8 cellular contexts compared by ENCODE assay signal in the genomic region with DNA sequence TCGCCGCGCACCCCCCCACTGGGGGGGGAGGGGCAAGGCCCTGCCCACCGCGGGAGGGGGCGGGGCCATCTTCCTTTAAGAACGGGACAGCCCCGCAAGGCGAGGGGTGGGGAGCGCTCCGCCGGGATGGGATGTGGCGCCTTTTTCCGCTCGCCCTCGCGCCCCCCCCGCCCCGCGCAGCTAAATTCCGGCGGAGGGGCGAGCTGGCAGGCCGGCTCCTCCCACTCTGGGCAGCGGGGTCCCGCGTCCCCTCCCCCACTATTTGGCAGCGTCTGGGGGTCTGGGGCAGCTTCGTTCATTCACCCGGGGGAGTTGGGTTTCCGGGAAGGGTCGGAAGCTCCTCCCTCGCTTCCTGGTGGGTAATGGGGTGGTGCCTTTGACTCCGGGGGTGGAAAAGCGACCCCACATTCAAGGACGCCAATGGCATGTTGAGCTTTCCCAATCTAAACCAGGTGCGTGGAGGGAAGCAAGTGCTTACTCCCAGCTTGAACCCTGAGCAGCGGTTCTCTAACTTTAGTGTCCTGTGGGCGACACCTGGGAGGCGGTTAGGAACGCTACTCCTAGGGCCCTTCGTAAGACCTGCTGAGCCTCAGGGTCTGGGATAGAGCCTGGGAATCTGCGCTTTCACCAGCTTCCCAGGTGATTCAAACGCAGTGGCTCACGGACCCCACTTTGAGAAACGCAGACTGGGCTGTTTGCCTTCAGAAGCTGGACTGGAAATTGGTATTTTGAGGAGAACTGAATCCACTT. TPM values are rescaled to one million over a fixed set of nuclear protein-coding genes. Genes with fewer than 3 reads are reported as not detected.
DNase-seq lines count a peak whose midpoint lies in the region; ATAC-seq, FAIRE-seq and TF ChIP-seq lines count a peak whose summit lies in the region.

No MANE protein-coding gene starts in this region.

- peak; percentile 36 for TF ChIP-seq RAD21 in HepG2 (CRISPR knock-in tag; IDR thresholded peaks at IDR 0.05)

- H3K4me1 ChIP-seq in CD4-positive, alpha-beta memory T cell (ENCODE audit: insufficient read depth, low read length) = peaks cover 52% of the 10 kb centered on the region
- H3K4me1 ChIP-seq in GM23248 (ENCODE audit: insufficient read depth) (peaks cover 55% of the 10 kb centered on the region), HepG2 (ENCODE audit: insufficient read depth, low read length) (peaks cover 72% of the 10 kb centered on the region)

- peak in 1 of 2 experiments; percentile 59; a peak in 1 of 4 replicates for TF ChIP-seq EP300 in HepG2 (IDR thresholded peaks at IDR 0.05; ENCODE audit: low read depth in 2 of 2, low read length in 2 of 2)
- TF ChIP-seq EP300 in HepG2 (CRISPR knock-in tag; IDR thresholded peaks at IDR 0.05; ENCODE audit: borderline replicate concordance) = peak; percentile 36; the same call in 1 of the 2 replicates

- DNase-seq in CD4-positive, alpha-beta memory T cell = peak; percentile 61 to 75 (median 66)
- DNase-seq in GM23248 = peak; percentile 88
- DNase-seq in NCI-H2227 (lab: John Stamatoyannopoulos, UW; ENCODE audit: unreplicated experiment) = peak; percentile 81
- DNase-seq in activated CD4-positive, alpha-beta T cell treated with anti-CD3 and anti-CD28 coated beads, Interleukin-2, amount 10 ng/mL, durations not matched to agents 24 days and 14 days = peak; percentile 93
- DNase-seq in HepG2 (ENCODE audit: low spot score) = peak; percentile 85
- peak; percentile 78 for DNase-seq in stimulated activated CD4-positive, alpha-beta T cell treated with anti-CD3 and anti-CD28 coated beads, Interleukin-4, amount 100 ng/mL, for 24 hours

- peak; percentile 73 to 76 for TF ChIP-seq POLR2A in HepG2 (IDR thresholded peaks at IDR 0.05; ENCODE audit: insufficient read depth in 1 of 2, low read depth in 2 of 2, low read length in 2 of 2)

- H3K4me3 Mint-ChIP-seq in CD4-positive, alpha-beta memory T cell = peak overlapping the region; percentile 87 to 96 (median 92)
- H3K4me3 Mint-ChIP-seq in activated CD4-positive, alpha-beta T cell treated with anti-CD3 and anti-CD28 coated beads, Interleukin-2, amount 10 ng/mL, durations not matched to agents 24 days and 14 days = peak overlapping the region; percentile 90
- peak overlapping the region; percentile 99 for H3K4me3 Mint-ChIP-seq in dendritic cell treated with granulocyte-macrophage colony-stimulating factor and Interleukin-4, amounts not matched to agents 40 ng/mL and 50 ng/mL, for 4 days

- H4K20me1 ChIP-seq in GM23248 (ENCODE audit: insufficient read depth) (peaks cover 12% of the 10 kb centered on the region; the same call in 1 of the 2 replicates), HepG2 (ENCODE audit: insufficient read depth, low read length) (peaks cover 53% of the 10 kb centered on the region)

- peak overlapping the region; percentile 73 to 77 for H3K4me3 ChIP-seq in CD4-positive, alpha-beta memory T cell (ENCODE audit: low read length in 2 of 2)
- H3K4me3 ChIP-seq in GM23248 (peak overlapping the region; percentile 78), HepG2 (replicated peaks in 1 of 3; ENCODE audit: insufficient read depth in 1 of 3, low read depth in 2 of 3, low read length in 3 of 3) (peak overlapping the region; percentile 73 to 95 (median 89))

- TF ChIP-seq CTCF in HepG2 (CRISPR knock-in tag; IDR thresholded peaks at IDR 0.05) = peak; percentile 25

- H3K27ac Mint-ChIP-seq in CD4-positive, alpha-beta memory T cell = peak overlapping the region; percentile 88 to 97 (median 93)
- peak overlapping the region; percentile 82 for H3K27ac Mint-ChIP-seq in activated CD4-positive, alpha-beta T cell treated with anti-CD3 and anti-CD28 coated beads, Interleukin-2, amount 10 ng/mL, durations not matched to agents 24 days and 14 days
- peak overlapping the region; percentile 82 for H3K27ac Mint-ChIP-seq in dendritic cell treated with granulocyte-macrophage colony-stimulating factor and Interleukin-4, amounts not matched to agents 40 ng/mL and 50 ng/mL, for 4 days

- H3K79me2 ChIP-seq in GM23248 (ENCODE audit: insufficient read depth) (peaks cover 53% of the 10 kb centered on the region), HepG2 (ENCODE audit: insufficient read depth, low read length) (peaks cover 56% of the 10 kb centered on the region)

- H2AFZ ChIP-seq in GM23248 = 0 out of 2 replicates have a peak overlapping the region, but pooled peaks have one; percentile 9
- no peak overlapping the region for H2AFZ ChIP-seq in HepG2 (ENCODE audit: low read length)

- no peaks in the 10 kb centered on the region for H3K36me3 ChIP-seq in CD4-positive, alpha-beta memory T cell (ENCODE audit: insufficient read depth, low read length)
- H3K36me3 ChIP-seq in GM23248 (ENCODE audit: low read depth) (no peaks in the 10 kb centered on the region), HepG2 (replicated peaks in 1 of 2; ENCODE audit: control insufficient read depth in 1 of 2, insufficient read depth in 2 of 2, low read length in 2 of 2) (no peaks in the 10 kb centered on the region)

- ATAC-seq in HepG2 (peak; percentile 14), GM19467 (IDR thresholded peaks at IDR 0.05; ENCODE audit: unreplicated experiment) (no peak)

- H3K9ac ChIP-seq in GM23248 (peak overlapping the region; percentile 92), HepG2 (ENCODE audit: insufficient read depth, low read depth, low read length) (peak overlapping the region; percentile 84)

- POLR2A ChIA-PET in CD4-positive, alpha-beta memory T cell (lab: Charles Lee; ENCODE audit: partially characterized antibody) = interaction anchor here (0.6 to 3.9 kb wide), 20 partner anchors 9 to 1753 kb away, joined by 3 to 44 read pairs (median 5); a partner anchor contains a TSS
- POLR2A ChIA-PET in HepG2 (lab: Yijun Ruan, JAX) = interaction anchor here (0.7 to 5.3 kb wide), 14 partner anchors 8 to 327 kb away, joined by 3 to 36 read pairs (median 6); no protein-coding TSS in a partner anchor

- peak; percentile 39 for FAIRE-seq in HepG2 (lab: Jason Lieb, UNC)

- H3K9me3 Mint-ChIP-seq in CD4-positive, alpha-beta memory T cell = peaks cover 0 to 3% (median 0%) of the 10 kb centered on the region in 8 donors
- H3K9me3 Mint-ChIP-seq in activated CD4-positive, alpha-beta T cell treated with anti-CD3 and anti-CD28 coated beads, Interleukin-2, amount 10 ng/mL, durations not matched to agents 24 days and 14 days = no peaks in the 10 kb centered on the region
- H3K9me3 Mint-ChIP-seq in dendritic cell treated with granulocyte-macrophage colony-stimulating factor and Interleukin-4, amounts not matched to agents 40 ng/mL and 50 ng/mL, for 4 days = no peaks in the 10 kb centered on the region

- intact Hi-C loops in CD4-positive, alpha-beta memory T cell (cut with micrococcal nuclease) = loop anchor here (1.0 to 2.0 kb wide), 5 partner anchors 24 to 460 kb away; a partner anchor contains a TSS
- intact Hi-C loops in activated CD4-positive, alpha-beta T cell treated with anti-CD3 and anti-CD28 coated beads, Interleukin-2, amount 10 ng/mL, durations not matched to agents 24 days and 14 days (cut with micrococcal nuclease) = loop anchor here (1.0 to 5.0 kb wide), 5 partner anchors 37 to 250 kb away; a partner anchor contains a TSS
- intact Hi-C loops in dendritic cell treated with granulocyte-macrophage colony-stimulating factor and Interleukin-4, amounts not matched to agents 40 ng/mL and 50 ng/mL, for 4 days (cut with micrococcal nuclease) = loop anchor here (2.0 kb wide), 1 partner anchor 152 kb away; a partner anchor contains a TSS
- intact Hi-C loops in HepG2 (cut with micrococcal nuclease; ENCODE audit: unreplicated experiment) = loop anchor here (5.0 kb wide), 2 partner anchors 82 to 123 kb away; a partner anchor contains a TSS

- H3K9me3 ChIP-seq in CD4-positive, alpha-beta memory T cell (ENCODE audit: control insufficient read depth in 1 of 2, low read length in 2 of 2) = no peaks in the 10 kb centered on the region
- H3K9me3 ChIP-seq in GM23248 (ENCODE audit: low read depth) = no peaks in the 10 kb centered on the region
- H3K9me3 ChIP-seq in HepG2 (ENCODE audit: low read length) = no peaks in the 10 kb centered on the region

- no peaks in the 10 kb centered on the region for H3K9me2 ChIP-seq in GM23248 (ENCODE audit: insufficient read depth)

- H3K27me3 ChIP-seq in CD4-positive, alpha-beta memory T cell (ENCODE audit: insufficient read depth, low read length) = no peaks in the 10 kb centered on the region
- H3K27me3 ChIP-seq in GM23248 (replicated peaks; ENCODE audit: insufficient read depth) (no peaks in the 10 kb centered on the region), HepG2 (ENCODE audit: control insufficient read depth in 1 of 2, insufficient read depth in 2 of 2, low read length in 2 of 2) (no peaks in the 10 kb centered on the region; a peak in 1 of 5 replicates)

- peaks cover 0 to 19% of the 10 kb centered on the region in 2 donors for H3K36me3 Mint-ChIP-seq in CD4-positive, alpha-beta memory T cell
- H3K36me3 Mint-ChIP-seq in activated CD4-positive, alpha-beta T cell treated with anti-CD3 and anti-CD28 coated beads, Interleukin-2, amount 10 ng/mL, durations not matched to agents 24 days and 14 days (ENCODE audit: low read depth) = peaks cover 27% of the 10 kb centered on the region
- peaks cover 28% of the 10 kb centered on the region for H3K36me3 Mint-ChIP-seq in dendritic cell treated with granulocyte-macrophage colony-stimulating factor and Interleukin-4, amounts not matched to agents 40 ng/mL and 50 ng/mL, for 4 days (ENCODE audit: low read depth)

- no peaks in the 10 kb centered on the region for H3K27me3 Mint-ChIP-seq in CD4-positive, alpha-beta memory T cell
- no peaks in the 10 kb centered on the region for H3K27me3 Mint-ChIP-seq in activated CD4-positive, alpha-beta T cell treated with anti-CD3 and anti-CD28 coated beads, Interleukin-2, amount 10 ng/mL, durations not matched to agents 24 days and 14 days
- no peaks in the 10 kb centered on the region for H3K27me3 Mint-ChIP-seq in dendritic cell treated with granulocyte-macrophage colony-stimulating factor and Interleukin-4, amounts not matched to agents 40 ng/mL and 50 ng/mL, for 4 days

- in situ Hi-C loops in GM23248 (cut with MboI) = no loop called here
- in situ Hi-C loops in HepG2 (cut with HindIII; ENCODE audit: extremely low pct_ligation_motif_present, low pct_unique_long_range_greater_than_20kb) = no loop called here

- H3K4me1 Mint-ChIP-seq in CD4-positive, alpha-beta memory T cell = peaks cover 36 to 62% (median 48%) of the 10 kb centered on the region in 4 donors
- peaks cover 62% of the 10 kb centered on the region for H3K4me1 Mint-ChIP-seq in activated CD4-positive, alpha-beta T cell treated with anti-CD3 and anti-CD28 coated beads, Interleukin-2, amount 10 ng/mL, durations not matched to agents 24 days and 14 days
- peaks cover 54% of the 10 kb centered on the region for H3K4me1 Mint-ChIP-seq in dendritic cell treated with granulocyte-macrophage colony-stimulating factor and Interleukin-4, amounts not matched to agents 40 ng/mL and 50 ng/mL, for 4 days (ENCODE audit: low read depth)

- H3K4me2 ChIP-seq in GM23248 (ENCODE audit: unreplicated experiment) (peak overlapping the region; percentile 83), HepG2 (ENCODE audit: low read depth, low read length) (peak overlapping the region; percentile 93)

- H3K27ac ChIP-seq in CD4-positive, alpha-beta memory T cell (ENCODE audit: low read depth, low read length) = peak overlapping the region; percentile 87
- H3K27ac ChIP-seq in GM23248 (peak overlapping the region; percentile 93), HepG2 (ENCODE audit: extremely low read length, insufficient read depth, low read length) (peak overlapping the region; percentile 74)

- peaks cover 50% of the 10 kb centered on the region for H3F3A ChIP-seq in GM23248 (ENCODE audit: insufficient read depth)

- CTCF ChIA-PET in CD4-positive, alpha-beta memory T cell (lab: Charles Lee; ENCODE audit: partially characterized antibody) = interaction anchor here (0.7 to 1.8 kb wide), 6 partner anchors 11 to 177 kb away, joined by 3 to 5 read pairs (median 3); no protein-coding TSS in a partner anchor
- CTCF ChIA-PET in HepG2 (lab: Yijun Ruan, JAX; ENCODE audit: low intra/inter-chr PET ratio, low total read pairs) = no interaction called here

- WGBS in GM23248 (ENCODE audit: low coverage in 1 of 2, low lambda C conversion rate in 2 of 2, missing lambda C conversion rate in 2 of 2), 2 experiments = 1 to 2% methylated on average over 25 to 28 of the region's 46 CpGs
- WGBS in HepG2 (ENCODE audit: low lambda C conversion rate) = 1% methylated on average over 36 of the region's 46 CpGs

- no TSS peak for BruUV-seq in HepG2 (replicated peaks; lab: Mats Ljungman, UMichigan)

RNA-seq across cellular contexts. Expression of a gene that starts 0.9 kb away (rescaled TPM):
- total RNA-seq in CD4-positive, alpha-beta memory T cell = 100 to 1,000 TPM; 126 to 127 TPM
- 10 to 100 TPM in 1 of 2 donors, 1 to 10 TPM in 1; 8.8 to 20.1 TPM for polyA plus RNA-seq in CD4-positive, alpha-beta memory T cell
- total RNA-seq in GM23248 (2014; rRNA removed; shearing (Covaris generic)) = 38.8 and 39.9 TPM in 2 replicates
- polyA plus RNA-seq in GM23248 (2016; fragmentation: Nextera tagmentation; extraction: Ambion mirVana) (13.8 and 18.7 TPM in 2 replicates), HepG2 (2011; rRNA removed) (74.8 and 87.6 TPM in 2 replicates)
- 126 and 142 TPM in 2 replicates for total RNA-seq in activated CD4-positive, alpha-beta T cell treated with anti-CD3 and anti-CD28 coated beads, Interleukin-2, amount 10 ng/mL, durations not matched to agents 24 days and 14 days
- 47.3 and 62.1 TPM in 2 replicates for total RNA-seq in HepG2 (2016; rRNA removed; fragmentation: Illumina TruSeq; extraction: Trizol)
- total RNA-seq in HepG2 (2016; cell fraction: cytosol; rRNA removed; fragmentation: Illumina TruSeq; extraction: Trizol; ENCODE audit: low read depth) = 105 and 126 TPM in 2 replicates
- total RNA-seq in HepG2 (2016; cell fraction: insoluble cytoplasmic fraction; rRNA removed; fragmentation: Illumina TruSeq; extraction: Trizol) = 44.0 and 55.9 TPM in 2 replicates
- total RNA-seq in HepG2 (2016; cell fraction: membrane; rRNA removed; fragmentation: Illumina TruSeq; extraction: Trizol) = 30.9 and 35.4 TPM in 2 replicates
- total RNA-seq in HepG2 (2016; cell fraction: nucleus; rRNA removed; fragmentation: Illumina TruSeq; extraction: Trizol) = 122 and 129 TPM in 2 replicates
- 40.1 and 42.6 TPM in 2 replicates for polyA plus RNA-seq in HepG2 (2011; cell fraction: cytosol; rRNA removed)
- 375 and 376 TPM in 2 replicates for polyA plus RNA-seq in HepG2 (2011; cell fraction: nucleus; rRNA removed)
- polyA plus RNA-seq in HepG2 (2012) = 81.3 and 96.1 TPM in 2 replicates
- 26.1 and 28.4 TPM in 2 replicates for polyA plus RNA-seq in HepG2 (2016; cell fraction: cytosol; fragmentation: Illumina TruSeq; extraction: Trizol; ENCODE audit: low read depth)
- 37.0 and 39.4 TPM in 2 replicates for polyA plus RNA-seq in HepG2 (2016; cell fraction: insoluble cytoplasmic fraction; fragmentation: Illumina TruSeq; extraction: Trizol; ENCODE audit: low read depth)
- polyA plus RNA-seq in HepG2 (2016; cell fraction: membrane; fragmentation: Illumina TruSeq; extraction: Trizol; ENCODE audit: low read depth) = 24.4 and 25.2 TPM in 2 replicates
- polyA plus RNA-seq in HepG2 (2016; cell fraction: nucleus; fragmentation: Illumina TruSeq; extraction: Trizol; ENCODE audit: insufficient read depth, low read depth) = 241 and 272 TPM in 2 replicates
- polyA minus RNA-seq in HepG2 (2011; rRNA and poly(A)+ RNA removed; ENCODE audit: low replicate concordance) = 94.1 and 144 TPM in 2 replicates
- polyA minus RNA-seq in HepG2 (2011; cell fraction: cytosol; rRNA and poly(A)+ RNA removed) = 66.7 and 75.3 TPM in 2 replicates
- 263 and 294 TPM in 2 replicates for polyA minus RNA-seq in HepG2 (2011; cell fraction: nucleus; rRNA and poly(A)+ RNA removed)
